ENCODE assay signal across 18 cellular contexts in genomic region chr2:3195865-3196504, GRCh38.
DNase-seq lines count a peak whose midpoint lies in the region; ATAC-seq and TF ChIP-seq lines count a peak whose summit lies in the region.
"Had no signal": no experiment of that assay in that cellular context is flagged by ENCODE, and none has a peak within 500 bp of the region (broad histone marks: within the 10 kb centered on the region; RNA-seq: fewer than 3 reads in every experiment).

No MANE protein-coding gene starts in this region.

- TF ChIP-seq CTCF in OCI-LY1 (IDR thresholded peaks at IDR 0.05; ENCODE audit: low read length): no peak
- TF ChIP-seq CTCF in spleen (IDR thresholded peaks at IDR 0.05 in 8 of 11, conservative IDR thresholded peaks at IDR 0.05 in 3 of 11): no peak
- no peak for TF ChIP-seq CTCF in hepatocyte (IDR thresholded peaks at IDR 0.05; ENCODE audit: poor library complexity)

- DNase-seq in KBM-7 (peak; percentile 38), caudate nucleus (lab: John Stamatoyannopoulos, UW) (peak in 12 of 61 donors; percentile 22 to 79 (median 34)), spleen (peak; percentile 54), hepatocyte (ENCODE audit: low spot score) (no peak), germinal center (ENCODE audit: low spot score) (no peak)
- DNase-seq: activated CD4-positive, alpha-beta memory T cell treated with anti-CD3 and anti-CD28 coated beads, Interleukin-2, amount 10 ng/mL, durations not matched to agents 7 days and 5 days; activated T-cell treated with anti-CD3 and anti-CD28 coated beads, Interleukin-2, amount 50 U/mL, for 48 hours; brain microvascular endothelial cell; dermis blood vessel endothelial cell; lower lobe of right lung; NCI-H1417 treated with DMSO at 0.1 percent for 48 hours; NCI-H774; stimulated activated CD4-positive, alpha-beta T cell treated with anti-CD3 and anti-CD28 coated beads, Interleukin-2, amount 100 ng/mL, for 48 hours had no signal

- H3K4me3 ChIP-seq in OCI-LY1 (ENCODE audit: low read depth, low read length, poor library complexity, severe bottlenecking): peak overlapping the region; percentile 25
- H3K4me3 ChIP-seq in spleen: no peak overlapping the region
- H3K4me3 ChIP-seq in hepatocyte: no peak overlapping the region
- H3K4me3 ChIP-seq: lower lobe of right lung had no signal

- in situ Hi-C loops in KBM-7 (cut with MboI; ENCODE audit: low pct_unique_long_range_greater_than_20kb, low sequenced_read_pairs): no loop called here

- H3K9ac ChIP-seq in OCI-LY1 (ENCODE audit: low read length): peak overlapping the region; percentile 59
- H3K9ac ChIP-seq: KMS-11 had no signal

- no peak for TF ChIP-seq POLR2A in spleen (IDR thresholded peaks at IDR 0.05)

- peak overlapping the region; percentile 59 for H3K4me2 ChIP-seq in OCI-LY1 (ENCODE audit: low read length)
- H3K4me2 ChIP-seq in hepatocyte: no peak overlapping the region
- H3K4me2 ChIP-seq: KMS-11 had no signal

- 53 to 65% (median 59%) methylated on average over 15 of the region's 15 CpGs for WGBS in spleen, 5 donors
- WGBS in hepatocyte (ENCODE audit: low lambda C conversion rate, missing lambda C conversion rate): 84% methylated on average over 15 of the region's 15 CpGs

- no peaks in the 10 kb centered on the region for H3K79me2 ChIP-seq in OCI-LY1 (ENCODE audit: insufficient read depth, low read length)
- no peaks in the 10 kb centered on the region for H3K79me2 ChIP-seq in hepatocyte

- H3K9me2 ChIP-seq in OCI-LY1 (ENCODE audit: low read depth, low read length) (no peaks in the 10 kb centered on the region), hepatocyte (replicated peaks; ENCODE audit: insufficient read depth) (no peaks in the 10 kb centered on the region)

- H2AFZ ChIP-seq in OCI-LY1 (ENCODE audit: low read length): no peak overlapping the region
- H2AFZ ChIP-seq in hepatocyte: no peak overlapping the region

- peak overlapping the region; percentile 95 for H3K27ac ChIP-seq in OCI-LY1 (ENCODE audit: low read depth, low read length, poor library complexity, severe bottlenecking)
- peak overlapping the region; percentile 83 for H3K27ac ChIP-seq in caudate nucleus (ENCODE audit: low read depth, low read length)
- H3K27ac ChIP-seq in spleen: peak overlapping the region in 1 of 8 donors; percentile 48
- no peak overlapping the region for H3K27ac ChIP-seq in hepatocyte
- H3K27ac ChIP-seq: brain microvascular endothelial cell, KMS-11, lower lobe of right lung had no signal

- no peaks in the 10 kb centered on the region for H3F3A ChIP-seq in OCI-LY1 (ENCODE audit: insufficient read depth, low read length)

- peaks cover 35% of the 10 kb centered on the region for H3K36me3 ChIP-seq in OCI-LY1 (ENCODE audit: insufficient read depth, low read length)
- H3K36me3 ChIP-seq in spleen: peaks cover 0 to 72% (median 37%) of the 10 kb centered on the region in 6 donors
- no peaks in the 10 kb centered on the region for H3K36me3 ChIP-seq in hepatocyte (replicated peaks; ENCODE audit: insufficient read depth, low read depth)

- no peak for ATAC-seq in GM19035 (IDR thresholded peaks at IDR 0.05; ENCODE audit: unreplicated experiment)
- ATAC-seq: activated naive CD4-positive, alpha-beta T cell treated with anti-CD3 and anti-CD28 coated beads, Interleukin-2, amount 50 U/mL, for 72 hours; HCT116 had no signal

- no peaks in the 10 kb centered on the region for H3K9me3 ChIP-seq in OCI-LY1 (ENCODE audit: low read length)
- H3K9me3 ChIP-seq in spleen: no peaks in the 10 kb centered on the region
- H3K9me3 ChIP-seq in hepatocyte (ENCODE audit: low read depth): no peaks in the 10 kb centered on the region
- H3K9me3 ChIP-seq: lower lobe of right lung had no signal

- H4K20me1 ChIP-seq in OCI-LY1 (ENCODE audit: insufficient read depth, low read length) (no peaks in the 10 kb centered on the region), hepatocyte (ENCODE audit: insufficient read depth, poor library complexity, severe bottlenecking) (no peaks in the 10 kb centered on the region)

- H3K4me1 ChIP-seq in OCI-LY1 (ENCODE audit: insufficient read depth, low read length, severe bottlenecking): peaks cover 51% of the 10 kb centered on the region
- peaks cover 0 to 9% (median 0%) of the 10 kb centered on the region in 6 donors for H3K4me1 ChIP-seq in spleen
- no peaks in the 10 kb centered on the region for H3K4me1 ChIP-seq in hepatocyte (ENCODE audit: insufficient read depth)

- H3K27me3 ChIP-seq in OCI-LY1 (ENCODE audit: insufficient read depth, low read length): no peaks in the 10 kb centered on the region
- H3K27me3 ChIP-seq in spleen (replicated peaks in 1 of 7): no peaks in the 10 kb centered on the region
- H3K27me3 ChIP-seq in hepatocyte: no peaks in the 10 kb centered on the region
- H3K27me3 ChIP-seq: brain microvascular endothelial cell had no signal

- intact Hi-C loops in spleen (cut with DNase I; ENCODE audit: low total_unique reads): loop anchor here (10.0 kb wide), 1 partner anchor 109 kb away; no protein-coding TSS in a partner anchor

Comparison
In these comparisons a context has a peak if more than half of its experiments do, and no peak if none do; other contexts are left out.
1. DNase-seq: peak in KBM-7 (single experiment) and spleen (single experiment); none in hepatocyte (single experiment) and germinal center (single experiment).